In the genomic region with DNA sequence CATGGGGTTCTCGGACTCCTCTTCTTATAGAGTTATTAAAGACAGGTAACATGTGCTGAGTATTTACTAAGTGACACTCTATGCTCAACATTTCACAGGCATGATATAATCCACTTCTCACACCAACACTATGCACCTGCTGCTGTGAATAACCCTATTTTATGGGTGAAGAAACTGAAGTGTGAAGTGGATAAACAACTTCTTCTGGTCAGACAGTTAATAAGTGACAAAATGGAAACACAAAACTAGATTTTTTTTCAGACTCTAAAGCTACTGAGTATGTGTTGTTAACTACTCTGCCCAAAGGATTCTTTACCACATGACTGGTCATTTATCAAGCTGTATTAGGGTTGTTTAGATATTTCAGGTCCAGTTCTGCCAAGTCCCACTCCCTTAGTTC, we compare ENCODE assay signal across 20 cellular contexts.
"Had no signal": no experiment of that assay in that cellular context is flagged by ENCODE, and none has a peak within 500 bp of the region (broad histone marks: within the 10 kb centered on the region; RNA-seq: fewer than 3 reads in every experiment).

No MANE protein-coding gene starts in this region.

- H3K4me3 ChIP-seq: heart left ventricle, mucosa of descending colon, stomach, thoracic aorta, transverse colon had no signal

- H3K9me3 ChIP-seq: mucosa of descending colon, neutrophil, thoracic aorta, transverse colon had no signal

- ATAC-seq: foreskin keratinocyte; heart left ventricle; left colon; mucosa of descending colon; naive thymus-derived CD8-positive, alpha-beta T cell; right cardiac atrium had no signal

- H3K4me1 ChIP-seq: foreskin keratinocyte, heart left ventricle, stomach, transverse colon had no signal

- H3K27me3 ChIP-seq: foreskin keratinocyte, heart left ventricle, neutrophil, stomach, transverse colon had no signal

- H3K36me3 ChIP-seq: heart left ventricle, neutrophil, stomach, thoracic aorta, transverse colon had no signal

- H3K27ac ChIP-seq: foreskin keratinocyte, heart left ventricle, neutrophil, stomach, thoracic aorta, transverse colon had no signal

- DNase-seq: cerebellar nuclear complex; dermis blood vessel endothelial cell; erythroblast; foreskin keratinocyte; heart left ventricle; hypothalamus; left colon; mammary epithelial cell; mucosa of descending colon; naive thymus-derived CD8-positive, alpha-beta T cell; posterior cingulate gyrus; right cardiac atrium; small intestine; stimulated activated CD4-positive, alpha-beta T cell treated with anti-CD3 and anti-CD28 coated beads, Interleukin-12 subunit alpha, Interleukin-12 subunit beta, amount 100 ng/mL, for 4 hours; stimulated activated naive CD4-positive, alpha-beta T cell; stomach; substantia nigra; transverse colon had no signal
